17 cellular contexts compared by ENCODE assay signal in the genomic region with DNA sequence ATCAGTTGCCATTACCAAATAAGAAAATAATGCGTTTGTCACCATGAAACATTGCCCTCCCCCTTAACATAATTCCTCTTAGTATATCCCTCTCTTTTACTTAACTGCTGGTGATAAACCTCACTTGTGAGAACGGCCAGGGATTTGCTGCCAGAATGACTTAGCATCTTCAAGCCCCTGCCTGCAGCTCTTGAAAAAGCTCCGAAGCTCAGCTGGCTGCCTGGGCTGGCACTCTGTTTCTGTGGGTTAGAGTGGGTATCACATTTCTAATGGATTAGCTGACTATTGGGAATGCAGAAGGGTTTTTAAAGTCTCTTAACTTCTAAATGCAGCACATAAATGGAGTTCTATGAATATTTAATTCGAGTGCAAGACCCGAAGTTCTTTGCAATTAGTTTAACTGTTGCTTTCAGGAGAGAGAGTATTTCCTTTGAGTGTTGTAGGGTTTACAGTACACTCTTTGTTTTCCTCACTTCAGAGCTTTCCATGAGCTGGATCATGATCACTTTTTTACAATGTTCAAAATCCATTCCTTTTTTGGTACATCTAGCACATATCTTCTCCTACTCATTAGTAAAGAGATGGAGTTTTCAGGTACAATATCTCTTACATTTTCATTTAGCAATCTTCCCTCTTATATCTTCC.
DNase-seq lines count a peak whose midpoint lies in the region; ATAC-seq and TF ChIP-seq lines count a peak whose summit lies in the region.
"Had no signal": no experiment of that assay in that cellular context is flagged by ENCODE, and none has a peak within 500 bp of the region (broad histone marks: within the 10 kb centered on the region; RNA-seq: fewer than 3 reads in every experiment).

No MANE protein-coding gene starts in this region.

- intact Hi-C loops in vagina (cut with DNase I): no loop called here

- DNase-seq in DMS 273 (lab: John Stamatoyannopoulos, UW; ENCODE audit: unreplicated experiment): peak; percentile 69
- DNase-seq in NCI-H1105 (lab: John Stamatoyannopoulos, UW): peak; percentile 67
- peak; percentile 32 for DNase-seq in SK-N-DZ (ENCODE audit: low spot score)
- DNase-seq in vagina (ENCODE audit: extremely low spot score in 2 of 2): no peak
- no peak for DNase-seq in stimulated activated CD4-positive, alpha-beta T cell treated with anti-CD3 and anti-CD28 coated beads, Interleukin-1b, Interleukin-23, amount 100 ng/mL, for 48 hours
- DNase-seq: activated CD4-positive, alpha-beta T cell treated with anti-CD3 and anti-CD28 coated beads, Interleukin-2, amount 50 U/mL, for 48 hours; activated effector memory CD4-positive, alpha-beta T cell treated with anti-CD3 and anti-CD28 coated beads, Interleukin-2, amount 50 U/mL, for 16 hours; DND-41; dorsolateral prefrontal cortex; immature natural killer cell; NCI-H2227 treated with DMSO at 0.1 percent for 48 hours; T-helper 9 cell had no signal

- no peaks in the 10 kb centered on the region for H3K36me3 ChIP-seq in mesodermal cell (ENCODE audit: control insufficient read depth, insufficient read depth, low read length)
- no peaks in the 10 kb centered on the region for H3K36me3 ChIP-seq in vagina

- ATAC-seq in GM21619 (IDR thresholded peaks at IDR 0.05; ENCODE audit: unreplicated experiment) (no peak), HG02885 (IDR thresholded peaks at IDR 0.05; ENCODE audit: poor library complexity, unreplicated experiment) (no peak)
- ATAC-seq: K562, Right ventricle myocardium inferior had no signal

- TF ChIP-seq POLR2A in vagina (IDR thresholded peaks at IDR 0.05): no peak

- H3K27me3 ChIP-seq in vagina: no peaks in the 10 kb centered on the region

- whole genome bisulfite sequencing in mesodermal cell (ENCODE audit: insufficient coverage in 2 of 2), 2 experiments: 53 to 70% methylated on average over 2 to 5 of the region's 5 CpGs

- no peak overlapping the region for H3K4me3 ChIP-seq in mesodermal cell (ENCODE audit: extremely low read depth, insufficient read depth, low read length, poor library complexity, severe bottlenecking)
- H3K4me3 ChIP-seq in vagina: no peak overlapping the region
- H3K4me3 ChIP-seq: dorsolateral prefrontal cortex, K562 had no signal

- TF ChIP-seq CTCF in vagina (IDR thresholded peaks at IDR 0.05): no peak

- peaks cover 8% of the 10 kb centered on the region for H3K4me1 ChIP-seq in mesodermal cell (ENCODE audit: control insufficient read depth, insufficient read depth, low read length, poor library complexity, severe bottlenecking)
- H3K4me1 ChIP-seq in vagina: no peaks in the 10 kb centered on the region

- no peaks in the 10 kb centered on the region for H3K9me3 ChIP-seq in mesodermal cell (ENCODE audit: control insufficient read depth, low read length)
- H3K9me3 ChIP-seq in vagina: no peaks in the 10 kb centered on the region

- H3K27ac ChIP-seq in mesodermal cell (ENCODE audit: low read depth, low read length, severe bottlenecking) (peak overlapping the region; percentile 42), vagina (no peak overlapping the region)
- H3K27ac ChIP-seq: dorsolateral prefrontal cortex had no signal

Comparison
In these comparisons a context has a peak if more than half of its experiments do, and no peak if none do; other contexts are left out.
1. DNase-seq: peak in DMS 273 (single experiment), NCI-H1105 (single experiment) and SK-N-DZ (single experiment); none in vagina (0 of 2) and stimulated activated CD4-positive, alpha-beta T cell treated with anti-CD3 and anti-CD28 coated beads, Interleukin-1b, Interleukin-23, amount 100 ng/mL, for 48 hours (single experiment).